Comparison of ENCODE assay signal across 8 cellular contexts in the genomic region with DNA sequence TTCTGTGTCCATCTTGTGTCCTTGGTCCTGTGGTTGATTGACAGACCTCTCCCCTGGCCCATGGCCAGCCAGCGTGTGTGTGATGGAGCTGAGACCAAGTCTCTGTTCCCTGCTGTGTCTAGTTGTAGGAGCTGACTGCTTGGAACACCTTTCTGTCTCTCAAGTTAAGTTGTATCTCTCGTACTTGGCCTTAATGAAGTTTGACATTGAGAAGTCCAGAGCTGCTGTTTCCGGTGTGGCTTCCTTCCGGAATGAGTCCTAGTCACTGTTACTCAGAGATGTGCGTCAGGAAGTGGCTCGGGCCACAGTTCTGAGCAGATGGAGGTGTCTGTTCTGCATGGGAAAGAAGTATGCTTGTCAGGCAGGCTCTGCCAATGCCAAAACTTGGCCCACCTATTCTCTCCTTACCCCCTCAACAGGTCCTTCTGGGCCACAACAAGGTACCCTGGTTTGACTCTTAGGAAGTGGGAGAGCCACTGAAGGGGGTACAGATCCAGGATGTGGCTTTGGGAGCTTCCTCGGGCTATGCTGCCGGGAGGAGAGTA. TPM values are rescaled to one million over a fixed set of nuclear protein-coding genes. Genes with fewer than 3 reads are reported as not detected.
DNase-seq lines count a peak whose midpoint lies in the region; TF ChIP-seq lines count a peak whose summit lies in the region.

No MANE protein-coding gene starts in this region.

- no peak overlapping the region for H3K4me3 Mint-ChIP-seq in H9

- whole genome bisulfite sequencing in H9 (ENCODE audit: extremely low coverage, insufficient read length, low lambda C conversion rate), result no CpG with 5 or more reads among the region's 8 CpGs
- 23 to 57% (median 31%) methylated on average over 3 to 8 of the region's 8 CpGs for WGBS in adrenal gland, 4 donors
- 54 to 67% methylated on average over 8 of the region's 8 CpGs for WGBS in lower leg skin, 2 donors

- H3K79me2 ChIP-seq in H9 (ENCODE audit: insufficient read depth, low read length), result peaks cover 59% of the 10 kb centered on the region; the same call in 1 of the 2 replicates

- H2BK15ac ChIP-seq in H9 (ENCODE audit: low read depth, low read length), result no peak overlapping the region

- no peaks in the 10 kb centered on the region for H3K9me3 ChIP-seq in H9 (ENCODE audit: control insufficient read depth, low read depth, low read length)
- no peaks in the 10 kb centered on the region for H3K9me3 ChIP-seq in adrenal gland (replicated peaks in 1 of 3)

- peaks cover 2% of the 10 kb centered on the region for H3K27me3 Mint-ChIP-seq in H9 (ENCODE audit: low read depth)

- no peak overlapping the region for H4K91ac ChIP-seq in H9 (ENCODE audit: insufficient read length, low read depth, low read length)

- H3K4me1 Mint-ChIP-seq in H9, result peaks cover 66 to 69% of the 10 kb centered on the region in 2 experiments

- no peaks in the 10 kb centered on the region for H3K23me2 ChIP-seq in H9 (ENCODE audit: insufficient read length, low read depth, low read length, poor library complexity, severe bottlenecking)

- no peak overlapping the region for H3K4me2 ChIP-seq in H9 (ENCODE audit: insufficient read depth, insufficient read length, low read length)

- no peak overlapping the region for H3K18ac ChIP-seq in H9 (ENCODE audit: insufficient read length, low read depth, low read length)

- no peak overlapping the region for H3K9ac ChIP-seq in H9 (ENCODE audit: extremely low read depth, insufficient read length, low read length)

- H3K4me3 ChIP-seq in adrenal gland (no peak overlapping the region), lower leg skin (ENCODE audit: low read depth, poor library complexity, severe bottlenecking) (no peak overlapping the region)

- H3K36me3 ChIP-seq in adrenal gland (replicated peaks in 1 of 2), result no peaks in the 10 kb centered on the region

- H3K27me3 ChIP-seq in H9 (ENCODE audit: insufficient read depth, low read length) (no peaks in the 10 kb centered on the region), adrenal gland (no peaks in the 10 kb centered on the region)

- H4K20me1 ChIP-seq in H9 (ENCODE audit: control insufficient read depth, insufficient read depth, insufficient read length), result peaks cover 2% of the 10 kb centered on the region

- intact Hi-C loops in adrenal gland (cut with DNase I), result no loop called here
- intact Hi-C loops in lower leg skin (cut with DNase I; ENCODE audit: low total_unique reads), result no loop called here

- peaks cover 3% of the 10 kb centered on the region for H3K79me1 ChIP-seq in H9 (ENCODE audit: insufficient read depth, low read depth, low read length, poor library complexity, severe bottlenecking)

- TF ChIP-seq CTCF in H9 (conservative IDR thresholded peaks at IDR 0.05) (no peak), adrenal gland (IDR thresholded peaks at IDR 0.05) (no peak), lower leg skin (IDR thresholded peaks at IDR 0.05) (no peak)

- peaks cover 0 to 9% (median 4%) of the 10 kb centered on the region in 3 experiments; a peak in 5 of 7 replicates for H3K36me3 Mint-ChIP-seq in H9 (ENCODE audit: insufficient read depth in 1 of 3, low read depth in 3 of 3)

- H2BK5ac ChIP-seq in H9 (ENCODE audit: insufficient read length, low read length), result no peak overlapping the region

- H3K27ac Mint-ChIP-seq in H9, result peak overlapping the region in 2 of 3 experiments; percentile 44 to 96; a peak in 5 of 7 replicates

- no peak overlapping the region; the same call in 1 of the 2 replicates for H3K14ac ChIP-seq in H9 (ENCODE audit: insufficient read depth, low read length)

- no peak for TF ChIP-seq POLR2A in adrenal gland (IDR thresholded peaks at IDR 0.05)
- TF ChIP-seq POLR2A in lower leg skin (IDR thresholded peaks at IDR 0.05), result no peak

- H2BK20ac ChIP-seq in H9 (ENCODE audit: low read depth, low read length, poor library complexity, severe bottlenecking), result no peak overlapping the region

- H3K56ac ChIP-seq in H9 (ENCODE audit: insufficient read length, low read depth, low read length), result no peak overlapping the region

- no peak overlapping the region for H4K8ac ChIP-seq in H9 (replicated peaks; ENCODE audit: insufficient read length, low read depth, low read length)

- no peak overlapping the region for H2AFZ ChIP-seq in H9 (ENCODE audit: low read length)

- no peak overlapping the region for H3K23ac ChIP-seq in H9 (ENCODE audit: insufficient read length, low read depth, low read length)

- peak; percentile 73 for DNase-seq in AG20443 (ENCODE audit: low spot score)
- no peak for DNase-seq in H9
- DNase-seq in T-helper 1 cell, result peak; percentile 37 to 83 (median 53)
- DNase-seq in adrenal gland, result peak; percentile 41 to 87 (median 69)
- peak; percentile 66 to 89 for DNase-seq in lower leg skin (ENCODE audit: low spot score in 2 of 2)
- DNase-seq in stimulated activated CD8-positive, alpha-beta memory T cell treated with anti-CD3 and anti-CD28 coated beads, Interleukin-4, amount 100 ng/mL, for 4 hours (ENCODE audit: low read depth in 2 of 2, low spot score in 1 of 2), result peak; percentile 29 to 50
- DNase-seq in iPS-NIHi7 (ENCODE audit: extremely low spot score), result no peak
- DNase-seq in NCI-H510A treated with DMSO at 0.1 percent for 48 hours (lab: John Stamatoyannopoulos, UW), result no peak

- no peak overlapping the region for H3K4ac ChIP-seq in H9 (ENCODE audit: low read depth, low read length)

- H2AK5ac ChIP-seq in H9 (ENCODE audit: insufficient read length, low read length), result no peak overlapping the region

- H3T11ph ChIP-seq in H9 (ENCODE audit: low read length), result no peak overlapping the region

- no peak overlapping the region for H2BK120ac ChIP-seq in H9 (ENCODE audit: low read depth, low read length, poor library complexity, severe bottlenecking)

- H4K5ac ChIP-seq in H9 (ENCODE audit: insufficient read length, low read depth, low read length), result no peak overlapping the region

- no peaks in the 10 kb centered on the region for H3K9me3 Mint-ChIP-seq in H9

- peaks cover 20% of the 10 kb centered on the region for H3K4me1 ChIP-seq in H9 (ENCODE audit: insufficient read depth, low read length)
- H3K4me1 ChIP-seq in adrenal gland (replicated peaks in 1 of 2), result peaks cover 52 to 70% of the 10 kb centered on the region in 2 donors

- H3K27ac ChIP-seq in H9 (ENCODE audit: insufficient read length, low read depth, low read length) (no peak overlapping the region), adrenal gland (peak overlapping the region; percentile 14 to 92 (median 72))

- no peak overlapping the region for H2BK12ac ChIP-seq in H9 (ENCODE audit: insufficient read length, low read depth, low read length)

RNA-seq across cellular contexts. Expression of a gene that starts 54.3 kb away (rescaled TPM):
- 189 and 198 TPM in 2 replicates for total RNA-seq in H9 (2021)
- total RNA-seq in adrenal gland, result 100 to 1,000 TPM in 1 of 8 donors, 10 to 100 TPM in 7; 38.7 to 125 (median 65.5) TPM
- polyA plus RNA-seq in adrenal gland, result 10 to 100 TPM; 17.0 to 35.1 (median 20.9) TPM
- total RNA-seq in lower leg skin, result 100 to 1,000 TPM in 1 of 4 donors, 10 to 100 TPM in 3; 73.8 to 128 (median 87.7) TPM

RNA-seq across cellular contexts. Expression of a gene that starts 55.6 kb away (rescaled TPM):
- total RNA-seq in H9 (2021) (2.6 and 2.8 TPM in 2 replicates), adrenal gland (10 to 100 TPM in 1 of 8 donors, 1 to 10 TPM in 6, under 1 TPM in 1; 0.95 to 50.5 (median 3.6) TPM), lower leg skin (1 to 10 TPM; 4.0 to 8.9 (median 6.7) TPM)
- 1 to 10 TPM in 1 of 3 donors, under 1 TPM in 1, not detected in 1; 0.37 to 1.0 TPM for polyA plus RNA-seq in adrenal gland

RNA-seq across cellular contexts. Expression of a gene that starts 56.2 kb away (rescaled TPM):
- total RNA-seq in H9 (2021), result 489 and 509 TPM in 2 replicates
- total RNA-seq in adrenal gland, result 100 to 1,000 TPM in 6 of 8 donors, 10 to 100 TPM in 2; 17.0 to 416 (median 281) TPM
- 100 to 1,000 TPM; 202 to 558 (median 329) TPM for polyA plus RNA-seq in adrenal gland
- total RNA-seq in lower leg skin, result 100 to 1,000 TPM in 2 of 4 donors, 10 to 100 TPM in 2; 31.4 to 179 (median 108) TPM

Comparison
In these comparisons a context has a peak if more than half of its experiments do, and no peak if none do; other contexts are left out.
1. DNase-seq: peak in AG20443 (single experiment), T-helper 1 cell (5 of 5), adrenal gland (7 of 7), lower leg skin (2 of 2) and stimulated activated CD8-positive, alpha-beta memory T cell treated with anti-CD3 and anti-CD28 coated beads, Interleukin-4, amount 100 ng/mL, for 4 hours (2 of 2); none in H9 (single experiment), iPS-NIHi7 (single experiment) and NCI-H510A treated with DMSO at 0.1 percent for 48 hours (single experiment).